Comparison of ENCODE assay signal across 28 cellular contexts in the genomic region with DNA sequence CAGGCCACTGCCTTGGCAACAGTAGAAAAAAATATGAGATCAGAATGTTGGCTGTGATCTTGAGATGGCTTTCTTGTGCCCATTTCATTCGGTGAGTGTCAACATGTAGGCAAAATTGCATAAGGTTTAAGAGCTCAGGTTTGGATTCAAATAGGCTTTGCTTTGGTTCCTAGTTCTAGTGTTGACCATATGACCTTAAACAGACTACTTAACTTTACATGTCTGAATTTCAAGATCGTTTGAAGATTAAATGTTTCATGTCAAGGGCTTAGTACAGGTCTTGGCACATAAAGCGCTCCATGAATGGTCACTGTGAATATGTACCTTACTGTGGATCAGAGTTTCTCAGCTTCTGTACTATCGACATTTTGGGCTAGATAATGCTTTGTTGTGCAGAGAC.
"Had no signal": no experiment of that assay in that cellular context is flagged by ENCODE, and none has a peak within 500 bp of the region (broad histone marks: within the 10 kb centered on the region; RNA-seq: fewer than 3 reads in every experiment).

No MANE protein-coding gene starts in this region.

- H3K9me3 ChIP-seq: ascending aorta had no signal

- DNase-seq: activated B cell treated with CpG ODN at 0.5 μM for 24 hours; activated CD4-positive, alpha-beta memory T cell treated with anti-CD3 and anti-CD28 coated beads for 36 hours; activated CD4-positive, alpha-beta T cell treated with anti-CD3 and anti-CD28 coated beads for 4 hours; activated CD4-positive, alpha-beta T cell treated with anti-CD3 and anti-CD28 coated beads, Interleukin-2, amount 10 ng/mL, durations not matched to agents 24 days and 14 days; activated CD4-positive, alpha-beta T cell treated with anti-CD3 and anti-CD28 coated beads, Interleukin-2, amount 50 U/mL, for 1 hour; activated CD4-positive, alpha-beta T cell treated with anti-CD3 and anti-CD28 coated beads, Interleukin-2, amount 50 U/mL, for 4 hours; activated CD4-positive, CD25-positive, alpha-beta regulatory T cell treated with anti-CD3 and anti-CD28 coated beads, Interleukin-2, amount 50 U/mL, for 72 hours; activated CD8-positive, alpha-beta memory T cell treated with anti-CD3 and anti-CD28 coated beads, Interleukin-2, amount 50 U/mL, for 4 hours; activated CD8-positive, alpha-beta T cell treated with anti-CD3 and anti-CD28 coated beads for 36 hours; activated effector memory CD4-positive, alpha-beta T cell treated with anti-CD3 and anti-CD28 coated beads, Interleukin-2, amount 50 U/mL, for 16 hours; activated gamma-delta T cell treated with Interleukin-2 at 50 U/mL for 16 hours; activated naive CD4-positive, alpha-beta T cell treated with anti-CD3 and anti-CD28 coated beads, Interleukin-2, amount 10 ng/mL, durations not matched to agents 7 days and 5 days; activated naive CD4-positive, alpha-beta T cell treated with Interleukin-2 at 50 U/mL for 16 hours; activated naive CD8-positive, alpha-beta T cell treated with anti-CD3 and anti-CD28 coated beads, Interleukin-2, amount 10 ng/mL, durations not matched to agents 7 days and 5 days; activated naive CD8-positive, alpha-beta T cell treated with anti-CD3 and anti-CD28 coated beads, Interleukin-2, amount 50 U/mL, for 24 hours; activated T-cell treated with anti-CD3 and anti-CD28 coated beads for 4 hours; activated T-cell treated with anti-CD3 and anti-CD28 coated beads, Interleukin-2, amount 50 U/mL, for 1 hour; activated T-cell treated with anti-CD3 and anti-CD28 coated beads, Interleukin-2, amount 50 U/mL, for 4 hours; activated T-cell treated with anti-CD3 and anti-CD28 coated beads, Interleukin-2, amount 50 U/mL, for 72 hours; amygdala; anterior cingulate cortex; central memory CD4-positive, alpha-beta T cell; T-helper 1 cell; T-helper 2 cell; T-helper 9 cell had no signal

- H3K27me3 ChIP-seq: ascending aorta had no signal

- H3K4me3 ChIP-seq: ascending aorta had no signal

- H3K36me3 ChIP-seq: ascending aorta had no signal

- ATAC-seq: activated CD8-positive, alpha-beta T cell treated with anti-CD3 and anti-CD28 coated beads for 36 hours; activated naive CD8-positive, alpha-beta T cell treated with anti-CD3 and anti-CD28 coated beads, Interleukin-2, amount 50 U/mL, for 24 hours; activated T-cell treated with anti-CD3 and anti-CD28 coated beads, Interleukin-2, amount 50 U/mL, for 4 hours; activated T-cell treated with anti-CD3 and anti-CD28 coated beads, Interleukin-2, amount 50 U/mL, for 72 hours; activated T-helper 17 cell treated with anti-CD3 and anti-CD28 coated beads, Interleukin-2, amount 50 U/mL, for 72 hours had no signal

- H3K4me1 ChIP-seq: ascending aorta had no signal

- H3K27ac ChIP-seq: ascending aorta, VCaP had no signal
